Comparison of ENCODE assay signal across 8 cellular contexts in genomic region chr10:68074404-68074774, GRCh38. TPM values are rescaled to one million over a fixed set of nuclear protein-coding genes. Genes with fewer than 3 reads are reported as not detected.
DNase-seq lines count a peak whose midpoint lies in the region; ATAC-seq and TF ChIP-seq lines count a peak whose summit lies in the region.

No MANE protein-coding gene starts in this region.

- peaks cover 13% of the 10 kb centered on the region for H3K36me3 Mint-ChIP-seq in T-helper 1 cell treated with Interleukin-12 subunit alpha and Interleukin-12 subunit beta and Interleukin-4 antibody, amounts not matched to agents 30 μg/mL and 1 μg/mL, for 36 hours (ENCODE audit: low read depth)
- H3K36me3 Mint-ChIP-seq in T-cell: peaks cover 5% of the 10 kb centered on the region

- TF ChIP-seq EP300 in gastroesophageal sphincter (IDR thresholded peaks at IDR 0.05) (no peak), sigmoid colon (IDR thresholded peaks at IDR 0.05) (no peak)

- ATAC-seq in T-cell (replicated peaks in 1 of 4) (no peak), gastroesophageal sphincter (peak; percentile 48), HG03442 (IDR thresholded peaks at IDR 0.05; ENCODE audit: unreplicated experiment) (no peak)

- H3K9me3 ChIP-seq in gastroesophageal sphincter (no peaks in the 10 kb centered on the region), sigmoid colon (no peaks in the 10 kb centered on the region)

- CTCF ChIA-PET in T-cell (lab: Charles Lee): no interaction called here

- no peak for TF ChIP-seq POLR2A in gastroesophageal sphincter (IDR thresholded peaks at IDR 0.05)
- no peak for TF ChIP-seq POLR2A in sigmoid colon (IDR thresholded peaks at IDR 0.05)

- POLR2A ChIA-PET in T-cell (lab: Charles Lee): no interaction called here

- peaks cover 32% of the 10 kb centered on the region for H3K4me1 Mint-ChIP-seq in T-helper 1 cell treated with Interleukin-12 subunit alpha and Interleukin-12 subunit beta and Interleukin-4 antibody, amounts not matched to agents 30 μg/mL and 1 μg/mL, for 36 hours (ENCODE audit: low read depth)
- peaks cover 41 to 46% (median 42%) of the 10 kb centered on the region in 3 donors for H3K4me1 Mint-ChIP-seq in T-cell

- no peaks in the 10 kb centered on the region for H3K9me3 Mint-ChIP-seq in T-helper 1 cell treated with Interleukin-12 subunit alpha and Interleukin-12 subunit beta and Interleukin-4 antibody, amounts not matched to agents 30 μg/mL and 1 μg/mL, for 36 hours
- no peaks in the 10 kb centered on the region for H3K9me3 Mint-ChIP-seq in T-cell

- H3K36me3 ChIP-seq in gastroesophageal sphincter (peaks cover 0 to 10% of the 10 kb centered on the region in 2 donors), sigmoid colon (peaks cover 0 to 19% (median 0%) of the 10 kb centered on the region in 4 donors)

- peak overlapping the region; percentile 87 for H3K27ac Mint-ChIP-seq in T-helper 1 cell treated with Interleukin-12 subunit alpha and Interleukin-12 subunit beta and Interleukin-4 antibody, amounts not matched to agents 30 μg/mL and 1 μg/mL, for 36 hours
- peak overlapping the region; percentile 89 to 93 for H3K27ac Mint-ChIP-seq in T-cell

- H3K4me3 Mint-ChIP-seq in T-helper 1 cell treated with Interleukin-12 subunit alpha and Interleukin-12 subunit beta and Interleukin-4 antibody, amounts not matched to agents 30 μg/mL and 1 μg/mL, for 36 hours: peak overlapping the region; percentile 93
- H3K4me3 Mint-ChIP-seq in T-cell: peak overlapping the region; percentile 96 to 97 (median 96)

- H3K27ac ChIP-seq in gastroesophageal sphincter (peak overlapping the region; percentile 97 to 99 (median 98)), sigmoid colon (peak overlapping the region; percentile 94 to 100 (median 98))

- no peaks in the 10 kb centered on the region for H3K27me3 ChIP-seq in gastroesophageal sphincter
- no peaks in the 10 kb centered on the region for H3K27me3 ChIP-seq in sigmoid colon

- TF ChIP-seq CTCF in gastroesophageal sphincter (IDR thresholded peaks at IDR 0.05) (no peak), sigmoid colon (IDR thresholded peaks at IDR 0.05) (no peak)

- H3K27me3 Mint-ChIP-seq in T-helper 1 cell treated with Interleukin-12 subunit alpha and Interleukin-12 subunit beta and Interleukin-4 antibody, amounts not matched to agents 30 μg/mL and 1 μg/mL, for 36 hours (ENCODE audit: low read depth): no peaks in the 10 kb centered on the region
- no peaks in the 10 kb centered on the region for H3K27me3 Mint-ChIP-seq in T-cell

- peak overlapping the region; percentile 89 to 99 for H3K4me3 ChIP-seq in gastroesophageal sphincter
- peak overlapping the region; percentile 74 to 100 (median 81) for H3K4me3 ChIP-seq in sigmoid colon

- intact Hi-C loops in sigmoid colon (cut with DNase I): loop anchor here (2.0 kb wide), 2 partner anchors 190 to 258 kb away; partner anchors contain the start of genes HNRNPH3, PBLD and SIRT1

- DNase-seq in T-helper 1 cell (no peak), T-cell (peak in 6 of 34 experiments; percentile 0 to 8 (median 4)), sigmoid colon (no peak), DMS 273 (lab: John Stamatoyannopoulos, UW; ENCODE audit: unreplicated experiment) (no peak), germinal center (ENCODE audit: low spot score) (no peak)

- H3K4me1 ChIP-seq in gastroesophageal sphincter (peaks cover 7 to 51% (median 11%) of the 10 kb centered on the region in 3 donors), sigmoid colon (peaks cover 0 to 41% (median 32%) of the 10 kb centered on the region in 4 donors)

- WGBS in gastroesophageal sphincter (ENCODE audit: low coverage in 1 of 2), 2 donors: 0 to 2% methylated on average over 5 to 12 of the region's 20 CpGs
- 0% methylated on average over 20 of the region's 20 CpGs for WGBS in sigmoid colon, 2 donors

RNA-seq across cellular contexts. Expression of gene HERC4, which starts 0.7 kb away (rescaled TPM):
- total RNA-seq in T-cell: 10 to 100 TPM; 63.0 to 81.6 (median 77.5) TPM
- 10 to 100 TPM; 30.3 to 58.4 (median 43.0) TPM for total RNA-seq in gastroesophageal sphincter
- 10 to 100 TPM; 49.2 to 54.3 (median 52.0) TPM for total RNA-seq in sigmoid colon
- 10 to 100 TPM; 15.0 to 24.2 (median 21.5) TPM for polyA plus RNA-seq in sigmoid colon

RNA-seq across cellular contexts. Expression of gene MYPN, which starts 34.9 kb away (rescaled TPM):
- total RNA-seq in T-cell (not detected), gastroesophageal sphincter (1 to 10 TPM in 1 of 4 donors, under 1 TPM in 1, not detected in 2; 0.79 to 1.9 TPM), sigmoid colon (not detected)
- 1 to 10 TPM in 1 of 3 donors, under 1 TPM in 2; 0.23 to 1.6 (median 0.60) TPM for polyA plus RNA-seq in sigmoid colon
